ENCODE assay signal across 8 cellular contexts in the genomic region with DNA sequence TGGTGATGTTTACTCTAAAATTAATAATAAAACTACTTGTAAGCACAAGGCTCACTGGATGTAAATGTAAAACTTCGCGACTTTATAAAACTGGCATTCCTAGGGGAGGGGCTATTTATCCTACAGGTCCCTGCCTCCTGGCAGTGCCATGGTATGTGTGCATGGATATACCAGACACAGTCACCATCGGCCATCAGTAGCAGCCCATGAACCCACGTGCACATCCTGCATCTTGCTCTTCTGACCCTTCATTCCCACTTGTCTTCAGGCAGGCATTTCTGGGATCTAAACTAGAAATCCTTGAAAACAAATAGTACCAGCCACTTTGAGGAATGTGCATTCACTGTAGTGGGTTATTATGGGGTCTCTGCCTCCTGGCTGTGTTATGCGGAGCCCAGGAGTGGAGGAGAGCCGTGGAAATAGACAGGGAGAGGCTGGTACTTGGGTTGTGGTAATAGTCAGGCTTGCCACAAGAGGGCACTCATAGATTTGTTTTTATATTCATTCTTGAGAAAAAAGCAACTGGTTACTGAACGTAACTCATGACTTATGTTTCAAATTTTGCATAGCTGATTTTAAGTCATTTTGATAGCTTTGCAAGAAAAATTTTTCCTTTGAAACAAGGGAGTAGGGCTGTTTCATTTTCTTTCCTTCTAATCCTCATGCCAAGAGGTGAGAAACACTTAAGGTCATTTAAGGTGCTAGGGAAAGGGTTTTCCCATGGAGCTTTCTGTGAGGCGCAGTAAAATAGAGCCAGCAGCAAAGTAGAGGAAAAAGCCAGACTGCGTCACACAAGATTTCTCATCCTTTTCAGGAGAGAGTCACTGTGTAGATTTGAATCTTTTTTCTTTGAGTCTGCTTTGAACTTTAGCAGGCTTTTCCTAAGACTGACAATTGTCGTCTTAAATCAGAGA. TPM values are rescaled to one million over a fixed set of nuclear protein-coding genes. Genes with fewer than 3 reads are reported as not detected.
DNase-seq lines count a peak whose midpoint lies in the region; ATAC-seq and TF ChIP-seq lines count a peak whose summit lies in the region.

No MANE protein-coding gene starts in this region.

- peaks cover 10% of the 10 kb centered on the region for H3K36me3 ChIP-seq in H7 (replicated peaks; ENCODE audit: control insufficient read depth, insufficient read depth, low read length)
- peaks cover 11% of the 10 kb centered on the region for H3K36me3 ChIP-seq in neural cell (ENCODE audit: insufficient read depth, low read length)
- H3K36me3 ChIP-seq in upper lobe of right lung, result peaks cover 40% of the 10 kb centered on the region

- no peak overlapping the region for H3K9ac ChIP-seq in neural cell (ENCODE audit: low read length)

- H3K4me3 ChIP-seq in H7 (ENCODE audit: insufficient read depth, low read depth, low read length) (no peak overlapping the region), neural cell (ENCODE audit: low read length) (no peak overlapping the region), upper lobe of right lung (no peak overlapping the region)

- H3K27ac Mint-ChIP-seq in CD14-positive monocyte, result peak overlapping the region in 1 of 7 donors; percentile 64

- peak; percentile 89 for ATAC-seq in upper lobe of right lung
- ATAC-seq in HG03045 (IDR thresholded peaks at IDR 0.05; ENCODE audit: unreplicated experiment), result no peak

- H3K27me3 ChIP-seq in H7 (ENCODE audit: control insufficient read depth, insufficient read depth, low read length) (no peaks in the 10 kb centered on the region), neural cell (ENCODE audit: insufficient read depth, low read depth, low read length) (no peaks in the 10 kb centered on the region), upper lobe of right lung (no peaks in the 10 kb centered on the region)

- H3K9me3 ChIP-seq in neural cell (ENCODE audit: low read length) (no peaks in the 10 kb centered on the region), upper lobe of right lung (no peaks in the 10 kb centered on the region)

- no peak for TF ChIP-seq EP300 in neural cell (conservative IDR thresholded peaks at IDR 0.05; ENCODE audit: poor library complexity, severe bottlenecking)

- H3K4me3 Mint-ChIP-seq in CD14-positive monocyte, result no peak overlapping the region

- H2AFZ ChIP-seq in neural cell (ENCODE audit: low read depth, low read length), result no peak overlapping the region

- H3K9me3 Mint-ChIP-seq in CD14-positive monocyte, result no peaks in the 10 kb centered on the region

- H3K4me2 ChIP-seq in neural cell (ENCODE audit: low read length), result no peak overlapping the region

- H3K27me3 Mint-ChIP-seq in CD14-positive monocyte (ENCODE audit: low read depth in 3 of 3), result peaks cover 0 to 1% (median 0%) of the 10 kb centered on the region in 3 donors

- no peaks in the 10 kb centered on the region for H3F3A ChIP-seq in neural cell (ENCODE audit: insufficient read depth, low read length, poor library complexity, severe bottlenecking)

- H3K4me1 ChIP-seq in upper lobe of right lung, result no peaks in the 10 kb centered on the region

- intact Hi-C loops in CD14-positive monocyte (cut with micrococcal nuclease), result loop anchor here (2.0 to 10.0 kb wide), 2 partner anchors 218 to 332 kb away; partner anchors contain the start of gene CCDC177 (in 1 of the 2)
- intact Hi-C loops in upper lobe of right lung (cut with DNase I), result loop anchor here (5.0 to 10.0 kb wide), 2 partner anchors 112 to 220 kb away; no protein-coding TSS in a partner anchor

- H3K79me2 ChIP-seq in neural cell (replicated peaks; ENCODE audit: insufficient read depth, low read length), result no peaks in the 10 kb centered on the region

- H3K9me2 ChIP-seq in neural cell (ENCODE audit: insufficient read depth, low read length), result no peaks in the 10 kb centered on the region

- H3K27ac ChIP-seq in neural cell (ENCODE audit: low read length) (no peak overlapping the region), upper lobe of right lung (no peak overlapping the region)

- TF ChIP-seq RAD21 in neural cell (conservative IDR thresholded peaks at IDR 0.05), result peak; percentile 87

- DNase-seq in CD14-positive monocyte (ENCODE audit: low spot score) (no peak), H7 (peak; percentile 84), NCI-H526 treated with DMSO at 0.1 percent for 48 hours (lab: John Stamatoyannopoulos, UW) (peak; percentile 54), activated T-cell treated with anti-CD3 and anti-CD28 coated beads for 4 hours (peak; percentile 37), fibroblast of peridontal ligament (ENCODE audit: extremely low read depth) (peak; percentile 91), upper lobe of right lung (no peak)

- H3K4me1 Mint-ChIP-seq in CD14-positive monocyte, result no peaks in the 10 kb centered on the region

- no peaks in the 10 kb centered on the region for H4K20me1 ChIP-seq in neural cell (ENCODE audit: insufficient read depth)

- H3K36me3 Mint-ChIP-seq in CD14-positive monocyte, result peaks cover 11 to 28% of the 10 kb centered on the region in 2 donors

- TF ChIP-seq CTCF in CD14-positive monocyte (IDR thresholded peaks at IDR 0.05) (peak; percentile 82), neural cell (IDR thresholded peaks at IDR 0.05; ENCODE audit: poor library complexity, severe bottlenecking) (peak; percentile 87), upper lobe of right lung (IDR thresholded peaks at IDR 0.05) (peak; percentile 87)

TF ChIP-seq in neural cell, 6 proteins besides CTCF, POLR2A, EP300 and RAD21:
- TF ChIP-seq TAF1 (IDR thresholded peaks at IDR 0.05; ENCODE audit: low read depth), result no peak
- no peak for TF ChIP-seq POLR2AphosphoS5 (IDR thresholded peaks at IDR 0.05)
- TF ChIP-seq MXI1 (conservative IDR thresholded peaks at IDR 0.05; ENCODE audit: poor library complexity, severe bottlenecking), result no peak
- TF ChIP-seq, protein P1, sequence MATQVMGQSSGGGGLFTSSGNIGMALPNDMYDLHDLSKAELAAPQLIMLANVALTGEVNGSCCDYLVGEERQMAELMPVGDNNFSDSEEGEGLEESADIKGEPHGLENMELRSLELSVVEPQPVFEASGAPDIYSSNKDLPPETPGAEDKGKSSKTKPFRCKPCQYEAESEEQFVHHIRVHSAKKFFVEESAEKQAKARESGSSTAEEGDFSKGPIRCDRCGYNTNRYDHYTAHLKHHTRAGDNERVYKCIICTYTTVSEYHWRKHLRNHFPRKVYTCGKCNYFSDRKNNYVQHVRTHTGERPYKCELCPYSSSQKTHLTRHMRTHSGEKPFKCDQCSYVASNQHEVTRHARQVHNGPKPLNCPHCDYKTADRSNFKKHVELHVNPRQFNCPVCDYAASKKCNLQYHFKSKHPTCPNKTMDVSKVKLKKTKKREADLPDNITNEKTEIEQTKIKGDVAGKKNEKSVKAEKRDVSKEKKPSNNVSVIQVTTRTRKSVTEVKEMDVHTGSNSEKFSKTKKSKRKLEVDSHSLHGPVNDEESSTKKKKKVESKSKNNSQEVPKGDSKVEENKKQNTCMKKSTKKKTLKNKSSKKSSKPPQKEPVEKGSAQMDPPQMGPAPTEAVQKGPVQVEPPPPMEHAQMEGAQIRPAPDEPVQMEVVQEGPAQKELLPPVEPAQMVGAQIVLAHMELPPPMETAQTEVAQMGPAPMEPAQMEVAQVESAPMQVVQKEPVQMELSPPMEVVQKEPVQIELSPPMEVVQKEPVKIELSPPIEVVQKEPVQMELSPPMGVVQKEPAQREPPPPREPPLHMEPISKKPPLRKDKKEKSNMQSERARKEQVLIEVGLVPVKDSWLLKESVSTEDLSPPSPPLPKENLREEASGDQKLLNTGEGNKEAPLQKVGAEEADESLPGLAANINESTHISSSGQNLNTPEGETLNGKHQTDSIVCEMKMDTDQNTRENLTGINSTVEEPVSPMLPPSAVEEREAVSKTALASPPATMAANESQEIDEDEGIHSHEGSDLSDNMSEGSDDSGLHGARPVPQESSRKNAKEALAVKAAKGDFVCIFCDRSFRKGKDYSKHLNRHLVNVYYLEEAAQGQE (IDR thresholded peaks at IDR 0.05; ENCODE audit: borderline replicate concordance), result no peak
- no peak for TF ChIP-seq EZH2 (IDR thresholded peaks at IDR 0.05; ENCODE audit: borderline replicate concordance, insufficient read depth, low read length, poor library complexity, severe bottlenecking)
- peak; percentile 91 for TF ChIP-seq SMC3 (conservative IDR thresholded peaks at IDR 0.05; ENCODE audit: poor library complexity)

RNA-seq across cellular contexts. Expression of gene GALNT16, which starts 17.4 kb away (rescaled TPM):
- polyA plus RNA-seq in CD14-positive monocyte, result not detected
- total RNA-seq in H7 (2014; rRNA removed; shearing (Covaris generic)), result 1.2 and 2.0 TPM in 2 replicates
- polyA plus RNA-seq in neural cell, result 23.8 and 25.2 TPM in 2 replicates
- 17.3 and 20.1 TPM in 2 replicates for polyA minus RNA-seq in neural cell
- 3.0 TPM for total RNA-seq in upper lobe of right lung

RNA-seq across cellular contexts. Expression of gene EXD2, which starts 51.3 kb away (rescaled TPM):
- polyA plus RNA-seq in CD14-positive monocyte (1 to 10 TPM; 3.1 to 4.0 TPM), neural cell (43.3 and 49.9 TPM in 2 replicates)
- total RNA-seq in H7 (2014; rRNA removed; shearing (Covaris generic)), result 23.2 and 27.6 TPM in 2 replicates
- polyA minus RNA-seq in neural cell, result 45.8 and 47.2 TPM in 2 replicates
- 25.2 TPM for total RNA-seq in upper lobe of right lung

Comparison
In these comparisons a context has a peak if more than half of its experiments do, and no peak if none do; other contexts are left out.
1. DNase-seq: peak in H7 (single experiment), NCI-H526 treated with DMSO at 0.1 percent for 48 hours (single experiment), activated T-cell treated with anti-CD3 and anti-CD28 coated beads for 4 hours (single experiment) and fibroblast of peridontal ligament (single experiment); none in CD14-positive monocyte (single experiment) and upper lobe of right lung (single experiment).
2. Peak in every context shown above with its lines, with median percentiles within 50 percentile points of each other: CTCF ChIP-seq.